8 cellular contexts compared by ENCODE assay signal in genomic region chr22:17083811-17084540, GRCh38. TPM values are rescaled to one million over a fixed set of nuclear protein-coding genes. Genes with fewer than 3 reads are reported as not detected.
DNase-seq lines count a peak whose midpoint lies in the region; ATAC-seq and TF ChIP-seq lines count a peak whose summit lies in the region.

No MANE protein-coding gene starts in this region.

- H3K4me3 Mint-ChIP-seq in WTC11: peak overlapping the region; percentile 71

- no peak overlapping the region; the same call in 1 of the 2 replicates for H3K27ac Mint-ChIP-seq in WTC11

- TF ChIP-seq CTCF in HFF-Myc (IDR thresholded peaks at IDR 0.05; ENCODE audit: low read depth, low read length, missing control alignments) (no peak), WTC11 (IDR thresholded peaks at IDR 0.05) (no peak)

- H3K4me1 ChIP-seq in right cardiac atrium (ENCODE audit: control insufficient read depth, insufficient read depth, low read length) (peaks cover 2% of the 10 kb centered on the region), skeletal muscle tissue (ENCODE audit: control insufficient read depth in 3 of 3, insufficient read depth in 3 of 3, low read length in 3 of 3) (peaks cover 4 to 11% (median 7%) of the 10 kb centered on the region in 3 donors)

- DNase-seq in HFF-Myc (ENCODE audit: extremely low read depth, low read depth) (no peak), WTC11 (ENCODE audit: low spot score) (no peak), right cardiac atrium (peak in 2 of 3 donors; percentile 58 to 68)
- no peak for DNase-seq in stimulated activated CD4-positive, alpha-beta T cell treated with anti-CD3 and anti-CD28 coated beads, Interleukin-4, amount 100 ng/mL, for 1 hour

- H3K4me3 ChIP-seq in HFF-Myc (replicated peaks; ENCODE audit: low read depth, low read length) (peak overlapping the region; percentile 75), right cardiac atrium (ENCODE audit: low read length) (peak overlapping the region; percentile 80), skeletal muscle tissue (ENCODE audit: low read length in 3 of 3) (peak overlapping the region; percentile 67 to 72 (median 70))

- WGBS in right cardiac atrium: 79% methylated on average over 34 of the region's 34 CpGs

- ATAC-seq in WTC11: no peak
- no peak for ATAC-seq in right cardiac atrium
- no peak for ATAC-seq in GM21360 (IDR thresholded peaks at IDR 0.05; ENCODE audit: unreplicated experiment)
- no peak for ATAC-seq in GM19351 (IDR thresholded peaks at IDR 0.05; ENCODE audit: unreplicated experiment)
- ATAC-seq in GM21786 (IDR thresholded peaks at IDR 0.05; ENCODE audit: unreplicated experiment): no peak

- peaks cover 34% of the 10 kb centered on the region for H3K27me3 Mint-ChIP-seq in WTC11 (ENCODE audit: low read depth)

- POLR2A ChIA-PET in WTC11 (lab: Charles Lee): no interaction called here

- no peak overlapping the region for H3K27ac ChIP-seq in right cardiac atrium (ENCODE audit: low read length)
- H3K27ac ChIP-seq in skeletal muscle tissue (ENCODE audit: low read depth, low read length): peak overlapping the region; percentile 56

- intact Hi-C loops in right cardiac atrium (cut with DNase I): loop anchor here in 2 of 4 donors (10.0 kb wide), 2 partner anchors 81 to 421 kb away; no protein-coding TSS in a partner anchor

- no peaks in the 10 kb centered on the region for H3K36me3 ChIP-seq in skeletal muscle tissue (ENCODE audit: control insufficient read depth in 3 of 3, insufficient read depth in 3 of 3, low read length in 3 of 3)

- H3K27me3 ChIP-seq in right cardiac atrium (ENCODE audit: control insufficient read depth, insufficient read depth): no peaks in the 10 kb centered on the region
- peaks cover 0 to 21% (median 10%) of the 10 kb centered on the region in 3 donors for H3K27me3 ChIP-seq in skeletal muscle tissue (ENCODE audit: control insufficient read depth in 3 of 3, insufficient read depth in 3 of 3, low read length in 3 of 3)

- CTCF ChIA-PET in WTC11 (lab: Charles Lee): interaction anchor here (0.6 to 1.7 kb wide), 6 partner anchors 9 to 1066 kb away, joined by 3 to 8 read pairs (median 4); partner anchors contain the start of gene USP18

- peak overlapping the region; percentile 17 to 80 (median 62) for H3K9ac ChIP-seq in skeletal muscle tissue (ENCODE audit: low read depth in 1 of 3, low read length in 3 of 3)

- no peaks in the 10 kb centered on the region for H3K9me3 Mint-ChIP-seq in WTC11

- H3K9me3 ChIP-seq in right cardiac atrium (ENCODE audit: control insufficient read depth, low read length): no peaks in the 10 kb centered on the region
- no peaks in the 10 kb centered on the region for H3K9me3 ChIP-seq in skeletal muscle tissue (ENCODE audit: control insufficient read depth in 3 of 3, low read length in 3 of 3)

- peaks cover 18% of the 10 kb centered on the region for H3K4me1 Mint-ChIP-seq in WTC11

- H3K36me3 Mint-ChIP-seq in WTC11: no peaks in the 10 kb centered on the region

TF ChIP-seq in WTC11, 78 proteins besides CTCF, POLR2A, EP300 and RAD21:
- TF ChIP-seq, protein P1, sequence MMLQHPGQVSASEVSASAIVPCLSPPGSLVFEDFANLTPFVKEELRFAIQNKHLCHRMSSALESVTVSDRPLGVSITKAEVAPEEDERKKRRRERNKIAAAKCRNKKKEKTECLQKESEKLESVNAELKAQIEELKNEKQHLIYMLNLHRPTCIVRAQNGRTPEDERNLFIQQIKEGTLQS (CRISPR knock-in tag; conservative IDR thresholded peaks at IDR 0.05): no peak
- TF ChIP-seq, protein P2, sequence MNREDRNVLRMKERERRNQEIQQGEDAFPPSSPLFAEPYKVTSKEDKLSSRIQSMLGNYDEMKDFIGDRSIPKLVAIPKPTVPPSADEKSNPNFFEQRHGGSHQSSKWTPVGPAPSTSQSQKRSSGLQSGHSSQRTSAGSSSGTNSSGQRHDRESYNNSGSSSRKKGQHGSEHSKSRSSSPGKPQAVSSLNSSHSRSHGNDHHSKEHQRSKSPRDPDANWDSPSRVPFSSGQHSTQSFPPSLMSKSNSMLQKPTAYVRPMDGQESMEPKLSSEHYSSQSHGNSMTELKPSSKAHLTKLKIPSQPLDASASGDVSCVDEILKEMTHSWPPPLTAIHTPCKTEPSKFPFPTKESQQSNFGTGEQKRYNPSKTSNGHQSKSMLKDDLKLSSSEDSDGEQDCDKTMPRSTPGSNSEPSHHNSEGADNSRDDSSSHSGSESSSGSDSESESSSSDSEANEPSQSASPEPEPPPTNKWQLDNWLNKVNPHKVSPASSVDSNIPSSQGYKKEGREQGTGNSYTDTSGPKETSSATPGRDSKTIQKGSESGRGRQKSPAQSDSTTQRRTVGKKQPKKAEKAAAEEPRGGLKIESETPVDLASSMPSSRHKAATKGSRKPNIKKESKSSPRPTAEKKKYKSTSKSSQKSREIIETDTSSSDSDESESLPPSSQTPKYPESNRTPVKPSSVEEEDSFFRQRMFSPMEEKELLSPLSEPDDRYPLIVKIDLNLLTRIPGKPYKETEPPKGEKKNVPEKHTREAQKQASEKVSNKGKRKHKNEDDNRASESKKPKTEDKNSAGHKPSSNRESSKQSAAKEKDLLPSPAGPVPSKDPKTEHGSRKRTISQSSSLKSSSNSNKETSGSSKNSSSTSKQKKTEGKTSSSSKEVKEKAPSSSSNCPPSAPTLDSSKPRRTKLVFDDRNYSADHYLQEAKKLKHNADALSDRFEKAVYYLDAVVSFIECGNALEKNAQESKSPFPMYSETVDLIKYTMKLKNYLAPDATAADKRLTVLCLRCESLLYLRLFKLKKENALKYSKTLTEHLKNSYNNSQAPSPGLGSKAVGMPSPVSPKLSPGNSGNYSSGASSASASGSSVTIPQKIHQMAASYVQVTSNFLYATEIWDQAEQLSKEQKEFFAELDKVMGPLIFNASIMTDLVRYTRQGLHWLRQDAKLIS (CRISPR knock-in tag; IDR thresholded peaks at IDR 0.05; ENCODE audit: borderline replicate concordance): no peak
- no peak for TF ChIP-seq SOX15 (CRISPR knock-in tag; IDR thresholded peaks at IDR 0.05)
- TF ChIP-seq E2F5 (CRISPR knock-in tag; IDR thresholded peaks at IDR 0.05): no peak
- no peak for TF ChIP-seq ZNF416 (CRISPR knock-in tag; IDR thresholded peaks at IDR 0.05)
- no peak for TF ChIP-seq STAT6 (CRISPR knock-in tag; conservative IDR thresholded peaks at IDR 0.05; ENCODE audit: low read depth)
- TF ChIP-seq CREB1 (CRISPR knock-in tag; IDR thresholded peaks at IDR 0.05): no peak
- TF ChIP-seq CDX4 (CRISPR knock-in tag; IDR thresholded peaks at IDR 0.05; ENCODE audit: borderline replicate concordance): no peak
TF ChIP-seq in WTC11: peak in this region for 0.

RNA-seq across cellular contexts. Expression of gene IL17RA, which starts 0.8 kb away (rescaled TPM):
- total RNA-seq in WTC11 (2021) (7.9 to 8.7 TPM (median 8.2 TPM) in 3 replicates), right cardiac atrium (10 to 100 TPM in 3 of 4 donors, 1 to 10 TPM in 1; 8.7 to 13.4 (median 12.6) TPM), skeletal muscle tissue (3.1 TPM)
- 4.6 TPM for polyA plus RNA-seq in right cardiac atrium

RNA-seq across cellular contexts. Expression of gene TMEM121B, which starts 37.2 kb away (rescaled TPM):
- 7.5 to 8.3 TPM (median 7.7 TPM) in 3 replicates for total RNA-seq in WTC11 (2021)
- total RNA-seq in right cardiac atrium: 1 to 10 TPM in 3 of 4 donors, under 1 TPM in 1; 0.56 to 1.9 (median 1.1) TPM
- 0.68 TPM for polyA plus RNA-seq in right cardiac atrium
- total RNA-seq in skeletal muscle tissue: 2.6 TPM

Comparison
In these comparisons a context has a peak if more than half of its experiments do, and no peak if none do; other contexts are left out.
1. DNase-seq: peak in right cardiac atrium (2 of 3); none in HFF-Myc (single experiment), WTC11 (single experiment) and stimulated activated CD4-positive, alpha-beta T cell treated with anti-CD3 and anti-CD28 coated beads, Interleukin-4, amount 100 ng/mL, for 1 hour (single experiment).
2. Peak in every context shown above with its lines, with median percentiles within 50 percentile points of each other: H3K4me3 ChIP-seq.